In the genomic region with DNA sequence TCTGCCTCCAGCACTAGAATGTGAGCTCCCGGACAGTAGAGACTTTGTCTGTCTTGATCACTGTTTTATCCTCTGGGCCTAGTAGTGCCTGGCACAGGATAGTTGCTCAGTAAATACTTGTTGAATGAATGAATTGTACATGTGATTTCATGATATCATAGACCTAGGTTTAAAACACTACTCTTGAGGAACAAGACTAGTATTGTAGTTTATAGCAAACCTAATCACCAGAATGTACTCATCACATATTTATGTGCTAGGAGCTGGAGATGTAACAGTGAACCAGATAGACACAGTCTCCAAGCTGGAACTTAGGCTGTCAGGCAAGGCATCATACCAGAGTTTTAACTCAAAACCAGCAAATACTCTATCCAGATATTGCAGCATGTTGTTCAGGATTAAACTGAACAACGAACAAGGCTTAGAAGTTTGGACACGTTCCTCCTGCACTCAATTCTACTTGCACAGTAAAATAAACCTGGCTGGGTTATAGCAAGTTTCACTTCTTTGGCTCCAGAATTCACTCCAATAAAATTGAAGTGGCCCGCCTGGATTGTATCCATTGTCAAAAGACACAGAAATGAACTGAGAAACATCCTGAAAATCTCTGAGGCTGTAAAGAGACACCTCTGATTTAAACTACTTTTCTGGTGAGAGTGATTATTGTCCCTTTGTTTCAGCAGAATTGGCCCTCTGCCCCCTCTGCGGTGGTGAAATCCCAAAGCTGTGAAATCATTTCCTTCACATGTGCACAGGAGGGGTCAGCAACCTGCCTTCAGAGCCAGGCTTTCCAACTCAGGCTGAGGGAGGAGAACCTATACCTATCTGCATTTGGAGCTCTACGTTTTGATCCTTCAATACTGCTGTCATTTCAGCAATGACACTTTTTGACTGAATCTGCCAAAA, we compare ENCODE assay signal across 11 cellular contexts.
DNase-seq lines count a peak whose midpoint lies in the region; ATAC-seq lines count a peak whose summit lies in the region.
"Had no signal": no experiment of that assay in that cellular context is flagged by ENCODE, and none has a peak within 500 bp of the region (broad histone marks: within the 10 kb centered on the region; RNA-seq: fewer than 3 reads in every experiment).

No MANE protein-coding gene starts in this region.

- no peak overlapping the region for H3K4me3 ChIP-seq in muscle layer of colon (ENCODE audit: low read depth in 1 of 2, low read length in 2 of 2)
- H3K4me3 ChIP-seq: BLaER1, SK-N-MC had no signal

- H3K9me3 ChIP-seq in muscle layer of colon (ENCODE audit: low read length) = no peaks in the 10 kb centered on the region
- H3K9me3 ChIP-seq: BLaER1 had no signal

- H3K27ac ChIP-seq in epithelial cell of prostate = peak overlapping the region; percentile 69
- peak overlapping the region; percentile 6 for H3K27ac ChIP-seq in muscle layer of colon (ENCODE audit: low read depth, low read length)
- H3K27ac ChIP-seq: BLaER1, SK-N-MC had no signal

- in situ Hi-C loops in ACHN (cut with HindIII; ENCODE audit: low pct_ligation_motif_present, low pct_unique_long_range_greater_than_20kb, low sequenced_read_pairs) = no loop called here

- H3K9ac ChIP-seq in muscle layer of colon (ENCODE audit: low read length) = no peak overlapping the region
- H3K9ac ChIP-seq: BLaER1 had no signal

- no peaks in the 10 kb centered on the region for H3K27me3 ChIP-seq in muscle layer of colon (ENCODE audit: control insufficient read depth in 1 of 2, insufficient read depth in 2 of 2, low read length in 2 of 2)

- DNase-seq in ACHN (peak; percentile 48), NCI-H69 (lab: John Stamatoyannopoulos, UW) (peak; percentile 29), epithelial cell of prostate (ENCODE audit: low read depth, low spot score) (no peak), DMS53 treated with DMSO at 0.1 percent for 48 hours (lab: John Stamatoyannopoulos, UW; ENCODE audit: unreplicated experiment) (no peak), COR-L47 (lab: John Stamatoyannopoulos, UW) (no peak)
- DNase-seq: NCI-H1048 had no signal

- H3K36me3 ChIP-seq in muscle layer of colon (ENCODE audit: insufficient read depth, low read length) = no peaks in the 10 kb centered on the region
- H3K36me3 ChIP-seq: BLaER1 had no signal

- ATAC-seq in GM21825 (IDR thresholded peaks at IDR 0.05; ENCODE audit: unreplicated experiment) (no peak), HG03342 (IDR thresholded peaks at IDR 0.05; ENCODE audit: unreplicated experiment) (no peak)

- peaks cover 59% of the 10 kb centered on the region for H3K4me1 ChIP-seq in muscle layer of colon (ENCODE audit: insufficient read depth, low read length)

Comparison
In these comparisons a context has a peak if more than half of its experiments do, and no peak if none do; other contexts are left out.
1. DNase-seq: peak in ACHN (single experiment) and NCI-H69 (single experiment); none in epithelial cell of prostate (single experiment), DMS53 treated with DMSO at 0.1 percent for 48 hours (single experiment) and COR-L47 (single experiment).